In genomic region chr13:90201676-90202425, GRCh38 we compare ENCODE assay signal across 1 cellular context.
TF ChIP-seq lines count a peak whose summit lies in the region.

No MANE protein-coding gene starts in this region.

TF ChIP-seq in GM23338, 12 proteins besides CTCF, POLR2A, EP300 and RAD21 (continued from another document):
- TF ChIP-seq, protein P1, sequence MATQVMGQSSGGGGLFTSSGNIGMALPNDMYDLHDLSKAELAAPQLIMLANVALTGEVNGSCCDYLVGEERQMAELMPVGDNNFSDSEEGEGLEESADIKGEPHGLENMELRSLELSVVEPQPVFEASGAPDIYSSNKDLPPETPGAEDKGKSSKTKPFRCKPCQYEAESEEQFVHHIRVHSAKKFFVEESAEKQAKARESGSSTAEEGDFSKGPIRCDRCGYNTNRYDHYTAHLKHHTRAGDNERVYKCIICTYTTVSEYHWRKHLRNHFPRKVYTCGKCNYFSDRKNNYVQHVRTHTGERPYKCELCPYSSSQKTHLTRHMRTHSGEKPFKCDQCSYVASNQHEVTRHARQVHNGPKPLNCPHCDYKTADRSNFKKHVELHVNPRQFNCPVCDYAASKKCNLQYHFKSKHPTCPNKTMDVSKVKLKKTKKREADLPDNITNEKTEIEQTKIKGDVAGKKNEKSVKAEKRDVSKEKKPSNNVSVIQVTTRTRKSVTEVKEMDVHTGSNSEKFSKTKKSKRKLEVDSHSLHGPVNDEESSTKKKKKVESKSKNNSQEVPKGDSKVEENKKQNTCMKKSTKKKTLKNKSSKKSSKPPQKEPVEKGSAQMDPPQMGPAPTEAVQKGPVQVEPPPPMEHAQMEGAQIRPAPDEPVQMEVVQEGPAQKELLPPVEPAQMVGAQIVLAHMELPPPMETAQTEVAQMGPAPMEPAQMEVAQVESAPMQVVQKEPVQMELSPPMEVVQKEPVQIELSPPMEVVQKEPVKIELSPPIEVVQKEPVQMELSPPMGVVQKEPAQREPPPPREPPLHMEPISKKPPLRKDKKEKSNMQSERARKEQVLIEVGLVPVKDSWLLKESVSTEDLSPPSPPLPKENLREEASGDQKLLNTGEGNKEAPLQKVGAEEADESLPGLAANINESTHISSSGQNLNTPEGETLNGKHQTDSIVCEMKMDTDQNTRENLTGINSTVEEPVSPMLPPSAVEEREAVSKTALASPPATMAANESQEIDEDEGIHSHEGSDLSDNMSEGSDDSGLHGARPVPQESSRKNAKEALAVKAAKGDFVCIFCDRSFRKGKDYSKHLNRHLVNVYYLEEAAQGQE (IDR thresholded peaks at IDR 0.05; ENCODE audit: unreplicated experiment), result no peak
- TF ChIP-seq CREB1 (CRISPR knock-in tag; IDR thresholded peaks at IDR 0.05; ENCODE audit: low read depth) (no peak), EZH2phosphoT487 (IDR thresholded peaks at IDR 0.05; ENCODE audit: unreplicated experiment) (no peak)
